In the genomic region with DNA sequence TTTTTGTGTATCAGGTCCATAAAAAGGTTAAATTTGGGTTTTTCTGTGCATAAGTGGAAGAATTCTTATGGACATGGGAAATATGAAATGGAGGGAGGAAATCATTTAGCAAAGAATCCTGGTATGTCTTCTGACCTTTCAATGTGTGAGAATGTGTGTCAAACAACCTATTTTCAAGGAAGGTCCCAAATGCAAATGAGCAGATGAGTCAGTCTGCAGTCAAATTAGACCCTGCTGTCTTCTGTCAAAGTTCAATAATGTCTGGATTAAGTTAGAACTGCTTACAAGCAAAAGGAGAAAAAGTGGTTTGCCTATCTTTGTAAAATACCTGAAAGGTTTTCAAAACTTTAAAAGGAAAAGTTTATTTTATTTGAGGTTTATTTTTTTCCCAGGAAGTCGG, we compare ENCODE assay signal across 19 cellular contexts.
"Had no signal": no experiment of that assay in that cellular context is flagged by ENCODE, and none has a peak within 500 bp of the region (broad histone marks: within the 10 kb centered on the region; RNA-seq: fewer than 3 reads in every experiment).

No MANE protein-coding gene starts in this region.

- H3K36me3 ChIP-seq: ascending aorta, left ventricle myocardium inferior, ovary, prostate gland, spleen, upper lobe of left lung had no signal

- DNase-seq: activated CD4-positive, alpha-beta memory T cell treated with anti-CD3 and anti-CD28 coated beads for 36 hours; activated gamma-delta T cell; activated naive CD4-positive, alpha-beta T cell treated with anti-CD3 and anti-CD28 coated beads, Interleukin-2, amount 50 U/mL, for 16 hours; central memory CD4-positive, alpha-beta T cell; cortex of kidney; hippocampal formation; left ventricle myocardium inferior; natural killer cell; ovary; spleen; stimulated activated CD4-positive, alpha-beta T cell treated with anti-CD3 and anti-CD28 coated beads, Interleukin-4, amount 100 ng/mL, for 24 hours; stimulated activated naive CD4-positive, alpha-beta T cell treated with Interleukin-2 at 50 U/mL for 16 hours; T1000; upper lobe of left lung had no signal

- FAIRE-seq: endometrium, frontal cortex had no signal

- ATAC-seq: natural killer cell, WTC11 had no signal

- H3K27me3 ChIP-seq: ascending aorta, ovary, spleen, upper lobe of left lung had no signal

- H3K27ac ChIP-seq: left ventricle myocardium inferior, ovary, prostate gland, spleen, upper lobe of left lung had no signal

- H3K4me1 ChIP-seq: prostate gland had no signal

- H3K9me3 ChIP-seq: ascending aorta, left ventricle myocardium inferior, ovary, prostate gland, spleen, upper lobe of left lung had no signal

- H3K4me3 ChIP-seq: left ventricle myocardium inferior, ovary, prostate gland, spleen, upper lobe of left lung had no signal
